12 cellular contexts compared by ENCODE assay signal in genomic region chr3:36892457-36893136, GRCh38. TPM values are rescaled to one million over a fixed set of nuclear protein-coding genes. Genes with fewer than 3 reads are reported as not detected.
A peak's percentile ranks its signal among the peaks of the same experiment; 100 is the strongest.
DNase-seq lines count a peak whose midpoint lies in the region; ATAC-seq and TF ChIP-seq lines count a peak whose summit lies in the region.
"Had no signal": no experiment of that assay in that cellular context is flagged by ENCODE, and none has a peak within 500 bp of the region (broad histone marks: within the 10 kb centered on the region; RNA-seq: fewer than 3 reads in every experiment).

No MANE protein-coding gene starts in this region.

- H2AFZ ChIP-seq in SK-N-SH (ENCODE audit: low read depth) (0 out of 2 replicates have a peak overlapping the region, but pooled peaks have one; percentile 1), OCI-LY7 (ENCODE audit: low read length) (peak overlapping the region; percentile 45; the same call in 1 of the 2 replicates)
- H2AFZ ChIP-seq: neural progenitor cell had no signal

- H3K9me2 ChIP-seq in SK-N-SH = no peaks in the 10 kb centered on the region
- no peaks in the 10 kb centered on the region for H3K9me2 ChIP-seq in OCI-LY7 (ENCODE audit: insufficient read depth, low read length)

- BruUV-seq in OCI-LY7 (replicated peaks; lab: Mats Ljungman, UMichigan) = no TSS peak

- DNase-seq in SK-N-SH (no peak), OCI-LY7 (ENCODE audit: low spot score) (no peak), colonic mucosa (no peak), osteocyte (ENCODE audit: extremely low spot score, unreplicated experiment) (no peak), transverse colon (no peak), DMS53 treated with DMSO at 0.1 percent for 48 hours (lab: John Stamatoyannopoulos, UW; ENCODE audit: unreplicated experiment) (no peak)
- DNase-seq: activated effector memory CD4-positive, alpha-beta T cell treated with anti-CD3 and anti-CD28 coated beads, Interleukin-2, amount 50 U/mL, for 16 hours had no signal

- H3K4me3 Mint-ChIP-seq in osteocyte (ENCODE audit: unreplicated experiment) = no peak overlapping the region
- H3K4me3 Mint-ChIP-seq: neural progenitor cell had no signal

- no peaks in the 10 kb centered on the region for H3K36me3 ChIP-seq in SK-N-SH (replicated peaks in 1 of 2; ENCODE audit: control insufficient read depth in 1 of 2, insufficient read depth in 2 of 2, low read length in 1 of 2)
- H3K36me3 ChIP-seq in OCI-LY7 (ENCODE audit: insufficient read depth, low read length) = peaks cover 93% of the 10 kb centered on the region
- H3K36me3 ChIP-seq in colonic mucosa = no peaks in the 10 kb centered on the region
- H3K36me3 ChIP-seq in transverse colon = peaks cover 0 to 31% (median 14%) of the 10 kb centered on the region in 4 donors
- H3K36me3 ChIP-seq: neural progenitor cell had no signal

- ATAC-seq in SK-N-SH treated with all-trans-retinoic acid at 6 μM for 48 hours = no peak
- ATAC-seq in GM21529 (IDR thresholded peaks at IDR 0.05; ENCODE audit: unreplicated experiment) = no peak

- no peak for TF ChIP-seq POLR2A in transverse colon (IDR thresholded peaks at IDR 0.05)

- no peak for TF ChIP-seq RAD21 in SK-N-SH (IDR thresholded peaks at IDR 0.05; ENCODE audit: low read length)

- in situ Hi-C loops in transverse colon (cut with MboI; ENCODE audit: low pct_ligation_motif_present in 1 of 4, low pct_unique_long_range_greater_than_20kb in 1 of 4, low sequenced_read_pairs in 3 of 4) = no loop called here

- TF ChIP-seq EP300 in SK-N-SH (IDR thresholded peaks at IDR 0.05; ENCODE audit: borderline replicate concordance in 1 of 2, low read depth in 1 of 2, low read length in 1 of 2) (no peak), transverse colon (IDR thresholded peaks at IDR 0.05; ENCODE audit: low read depth) (no peak)

- peaks cover 0 to 13% of the 10 kb centered on the region in 2 experiments; a peak in 2 of 4 replicates for H3K4me1 ChIP-seq in SK-N-SH (ENCODE audit: control insufficient read depth in 1 of 2, insufficient read depth in 2 of 2, low read depth in 1 of 2, low read length in 1 of 2)
- H3K4me1 ChIP-seq in OCI-LY7 (ENCODE audit: insufficient read depth, low read length, poor library complexity, severe bottlenecking) = peaks cover 67% of the 10 kb centered on the region
- no peaks in the 10 kb centered on the region for H3K4me1 ChIP-seq in colonic mucosa
- peaks cover 0 to 14% (median 0%) of the 10 kb centered on the region in 4 donors for H3K4me1 ChIP-seq in transverse colon

- no peak for TF ChIP-seq CTCF in SK-N-SH (IDR thresholded peaks at IDR 0.05)
- no peak for TF ChIP-seq CTCF in OCI-LY7 (conservative IDR thresholded peaks at IDR 0.05; ENCODE audit: low read length)
- TF ChIP-seq CTCF in colonic mucosa (IDR thresholded peaks at IDR 0.05) = no peak
- TF ChIP-seq CTCF in osteocyte (IDR thresholded peaks at IDR 0.05) = no peak
- no peak for TF ChIP-seq CTCF in transverse colon (IDR thresholded peaks at IDR 0.05)

- H3K79me2 ChIP-seq in SK-N-SH (ENCODE audit: insufficient read depth) = no peaks in the 10 kb centered on the region
- no peaks in the 10 kb centered on the region; the same call in 1 of the 2 replicates for H3K79me2 ChIP-seq in OCI-LY7 (ENCODE audit: insufficient read depth, low read depth, low read length)

- peak overlapping the region; percentile 81 for H3K27ac Mint-ChIP-seq in osteocyte (ENCODE audit: unreplicated experiment)
- H3K27ac Mint-ChIP-seq: neural progenitor cell had no signal

- WGBS in SK-N-SH (ENCODE audit: low lambda C conversion rate) = 87% methylated on average over 12 of the region's 12 CpGs
- 86 to 90% methylated on average over 6 to 12 of the region's 12 CpGs for WGBS in transverse colon (ENCODE audit: low coverage in 1 of 2), 2 donors

- H3K4me1 Mint-ChIP-seq in osteocyte (ENCODE audit: unreplicated experiment) = peaks cover 20% of the 10 kb centered on the region

- H3K27me3 Mint-ChIP-seq in osteocyte (ENCODE audit: unreplicated experiment) = no peaks in the 10 kb centered on the region

- POLR2A ChIA-PET in SK-N-SH (lab: Yijun Ruan, JAX) = no interaction called here
- POLR2A ChIA-PET in OCI-LY7 (lab: Charles Lee) = interaction anchor here (0.7 to 5.3 kb wide), 13 partner anchors 9 to 77 kb away, joined by 3 to 55 read pairs (median 5); no protein-coding TSS in a partner anchor

- H3F3A ChIP-seq in SK-N-SH (replicated peaks; ENCODE audit: insufficient read depth) = no peaks in the 10 kb centered on the region

- CTCF ChIA-PET in SK-N-SH (lab: Yijun Ruan, JAX) = interaction anchor here (1.4 kb wide), 1 partner anchor 48 kb away, joined by 4 read pairs; no protein-coding TSS in a partner anchor
- CTCF ChIA-PET in OCI-LY7 (lab: Charles Lee; ENCODE audit: unreplicated experiment) = no interaction called here

- intact Hi-C loops in OCI-LY7 (cut with micrococcal nuclease; ENCODE audit: unreplicated experiment) = no loop called here
- intact Hi-C loops in colonic mucosa (cut with DNase I) = no loop called here
- intact Hi-C loops in transverse colon (cut with DNase I; ENCODE audit: low total_unique reads) = no loop called here

- no peak overlapping the region for H3K4me3 ChIP-seq in SK-N-SH (ENCODE audit: low read depth in 2 of 2, low read length in 1 of 2)
- peak overlapping the region; percentile 19 for H3K4me3 ChIP-seq in OCI-LY7 (ENCODE audit: low read depth, low read length, poor library complexity, severe bottlenecking)
- no peak overlapping the region for H3K4me3 ChIP-seq in colonic mucosa
- H3K4me3 ChIP-seq in transverse colon = no peak overlapping the region
- H3K4me3 ChIP-seq: neural progenitor cell had no signal

- no peaks in the 10 kb centered on the region for H3K9me3 Mint-ChIP-seq in osteocyte (ENCODE audit: unreplicated experiment)
- H3K9me3 Mint-ChIP-seq: neural progenitor cell had no signal

- no peak overlapping the region for H3K9ac ChIP-seq in SK-N-SH
- H3K9ac ChIP-seq in colonic mucosa (ENCODE audit: low read depth in 2 of 2, low read length in 2 of 2) = no peak overlapping the region
- H3K9ac ChIP-seq: KMS-11, neural progenitor cell had no signal

- H3K27ac ChIP-seq in SK-N-SH (ENCODE audit: low read depth in 2 of 2, low read length in 1 of 2) (no peak overlapping the region), OCI-LY7 (ENCODE audit: low read depth, low read length, poor library complexity, severe bottlenecking) (peak overlapping the region; percentile 82), colonic mucosa (peak overlapping the region; percentile 14), transverse colon (peak overlapping the region in 2 of 4 donors; percentile 28 to 38)
- H3K27ac ChIP-seq: 22Rv1, KMS-11, neural progenitor cell had no signal

- H3K36me3 Mint-ChIP-seq in osteocyte (ENCODE audit: unreplicated experiment) = peaks cover 29% of the 10 kb centered on the region

- H4K20me1 ChIP-seq in SK-N-SH (ENCODE audit: insufficient read depth) = no peaks in the 10 kb centered on the region
- H4K20me1 ChIP-seq in OCI-LY7 (ENCODE audit: insufficient read depth, low read length) = no peaks in the 10 kb centered on the region

- H3K27me3 ChIP-seq in SK-N-SH (ENCODE audit: insufficient read depth) (no peaks in the 10 kb centered on the region), colonic mucosa (no peaks in the 10 kb centered on the region), transverse colon (no peaks in the 10 kb centered on the region)
- H3K27me3 ChIP-seq: neural progenitor cell had no signal

- no peak overlapping the region for H3K4me2 ChIP-seq in SK-N-SH
- peak overlapping the region; percentile 73 for H3K4me2 ChIP-seq in OCI-LY7 (ENCODE audit: low read length)
- H3K4me2 ChIP-seq: KMS-11, neural progenitor cell had no signal

- H3K9me3 ChIP-seq in SK-N-SH (no peaks in the 10 kb centered on the region), OCI-LY7 (ENCODE audit: low read length) (no peaks in the 10 kb centered on the region), colonic mucosa (no peaks in the 10 kb centered on the region), transverse colon (no peaks in the 10 kb centered on the region)

TF ChIP-seq in SK-N-SH, 30 proteins besides CTCF, POLR2A, EP300 and RAD21 (continues in another document):
- no peak for TF ChIP-seq SIN3A (IDR thresholded peaks at IDR 0.05; ENCODE audit: borderline replicate concordance, low read depth, low read length)
- no peak for TF ChIP-seq PBX3 (IDR thresholded peaks at IDR 0.05)
- no peak for TF ChIP-seq FOXJ3 (CRISPR knock-in tag; IDR thresholded peaks at IDR 0.05)
- no peak for TF ChIP-seq RCOR1 (IDR thresholded peaks at IDR 0.05; ENCODE audit: low read length)
- no peak for TF ChIP-seq SMC3 (IDR thresholded peaks at IDR 0.05; ENCODE audit: low read depth, low read length)

TF ChIP-seq in SK-N-SH treated with all-trans-retinoic acid at 6 μM for 48 hours, 23 proteins besides CTCF, POLR2A, EP300 and RAD21 (continues in another document):
- no peak for TF ChIP-seq CSRNP3 (CRISPR knock-in tag; IDR thresholded peaks at IDR 0.05)
- no peak for TF ChIP-seq ARNTL (CRISPR knock-in tag; IDR thresholded peaks at IDR 0.05; ENCODE audit: borderline replicate concordance, low read depth)
- no peak for TF ChIP-seq ZNF8 (CRISPR knock-in tag; IDR thresholded peaks at IDR 0.05)
- no peak for TF ChIP-seq ZFP3 (CRISPR knock-in tag; IDR thresholded peaks at IDR 0.05)
- TF ChIP-seq ISL1 (CRISPR knock-in tag; IDR thresholded peaks at IDR 0.05) = no peak
- no peak for TF ChIP-seq PPARA (CRISPR knock-in tag; IDR thresholded peaks at IDR 0.05; ENCODE audit: borderline replicate concordance)
- no peak for TF ChIP-seq BACH2 (CRISPR knock-in tag; IDR thresholded peaks at IDR 0.05; ENCODE audit: borderline replicate concordance)
- no peak for TF ChIP-seq ZFP30 (CRISPR knock-in tag; IDR thresholded peaks at IDR 0.05)

RNA-seq across cellular contexts. Expression of gene TRANK1, which starts 52.3 kb away (rescaled TPM):
- 0.16 and 0.39 TPM in 2 replicates for polyA plus RNA-seq in SK-N-SH (2012; rRNA removed)
- polyA plus RNA-seq in SK-N-SH (2012; cell fraction: cytosol; rRNA removed) = 0.05 and 0.06 TPM in 2 replicates
- polyA plus RNA-seq in SK-N-SH (2012; cell fraction: nucleus; rRNA removed) = 1.1 and 1.4 TPM in 2 replicates
- total RNA-seq in OCI-LY7 (2014; rRNA removed; shearing (Covaris generic)) = 29.1 and 34.9 TPM in 2 replicates
- 57.1 and 66.3 TPM in 2 replicates for total RNA-seq in OCI-LY7 (2022)
- total RNA-seq in colonic mucosa = 10 to 100 TPM; 21.3 to 50.7 TPM
- total RNA-seq in osteocyte = 24.9 and 26.1 TPM in 2 replicates
- 100 to 1,000 TPM in 3 of 4 donors, 10 to 100 TPM in 1; 91.5 to 179 (median 116) TPM for total RNA-seq in transverse colon

Comparison
In these comparisons a context has a peak if more than half of its experiments do, and no peak if none do; other contexts are left out.
1. H3K27ac ChIP-seq: peak in OCI-LY7 (single experiment) and colonic mucosa (single experiment); none in SK-N-SH (0 of 2).